ENCODE assay signal across 1 cellular context in genomic region chr7:7962851-7963250, GRCh38.
TF ChIP-seq lines count a peak whose summit lies in the region.

No MANE protein-coding gene starts in this region.

TF ChIP-seq in IMR-90, 13 proteins besides CTCF, POLR2A, EP300 and RAD21 (continued from another document):
- TF ChIP-seq MXI1 (IDR thresholded peaks at IDR 0.05; ENCODE audit: borderline replicate concordance, low read depth, low read length), result peak; percentile 67; the same call in 1 of the 2 replicates
- 0 out of 2 replicates have a peak, but pooled peaks have one; percentile 3 for TF ChIP-seq NFE2L2 (IDR thresholded peaks at IDR 0.05; ENCODE audit: low read depth, low read length)
- no peak for TF ChIP-seq MAZ (IDR thresholded peaks at IDR 0.05; ENCODE audit: borderline replicate concordance, low read depth, low read length)
- TF ChIP-seq MAFK (IDR thresholded peaks at IDR 0.05; ENCODE audit: low read depth, low read length), result no peak
